Comparison of ENCODE assay signal across 26 cellular contexts in the genomic region with DNA sequence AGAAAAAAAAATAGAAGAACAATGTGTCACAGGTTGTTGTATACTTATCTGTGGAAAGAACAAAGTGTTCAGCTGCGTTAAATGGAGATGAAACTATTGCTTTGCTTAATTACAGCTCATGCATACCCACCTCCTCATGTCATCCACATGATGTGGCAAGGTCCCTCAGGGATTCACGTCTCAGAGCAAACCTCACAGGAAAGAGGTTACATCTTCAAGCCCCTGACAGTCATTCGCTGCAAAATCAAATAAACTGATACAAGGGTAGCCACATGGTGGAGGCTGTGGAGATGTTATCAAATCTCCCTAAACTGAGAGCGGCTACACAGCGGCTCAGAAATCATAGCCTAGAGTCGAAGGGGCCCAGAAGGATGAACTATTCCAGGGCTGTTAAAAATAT. TPM values are rescaled to one million over a fixed set of nuclear protein-coding genes. Genes with fewer than 3 reads are reported as not detected.
DNase-seq lines count a peak whose midpoint lies in the region; ATAC-seq, FAIRE-seq and TF ChIP-seq lines count a peak whose summit lies in the region.
"Had no signal": no experiment of that assay in that cellular context is flagged by ENCODE, and none has a peak within 500 bp of the region (broad histone marks: within the 10 kb centered on the region; RNA-seq: fewer than 3 reads in every experiment).

No MANE protein-coding gene starts in this region.

- H3K9me3 ChIP-seq in testis: no peaks in the 10 kb centered on the region
- no peaks in the 10 kb centered on the region for H3K9me3 ChIP-seq in spleen
- H3K9me3 ChIP-seq: ascending aorta, colonic mucosa, HAP-1, sigmoid colon, tibial nerve had no signal

- H3K36me3 ChIP-seq in testis (ENCODE audit: low read depth, missing control alignments) (no peaks in the 10 kb centered on the region), spleen (no peaks in the 10 kb centered on the region)
- H3K36me3 ChIP-seq: ascending aorta, colonic mucosa, HAP-1, sigmoid colon, tibial nerve had no signal

- intact Hi-C loops in left ventricle myocardium superior (cut with micrococcal nuclease): no loop called here
- intact Hi-C loops in left cardiac atrium (cut with DNase I): loop anchor here in 1 of 2 donors (5.0 to 10.0 kb wide), 2 partner anchors 51 to 66 kb away; no protein-coding TSS in a partner anchor
- intact Hi-C loops in testis (cut with DNase I; ENCODE audit: low total_unique reads): no loop called here
- intact Hi-C loops in spleen (cut with DNase I; ENCODE audit: low total_unique reads): no loop called here

- H3K27ac ChIP-seq in testis: peak overlapping the region; percentile 57 to 69
- H3K27ac ChIP-seq in spleen: no peak overlapping the region
- H3K27ac ChIP-seq: ascending aorta, colonic mucosa, epithelial cell of prostate, HL-60, parathyroid adenoma, sigmoid colon, tibial nerve had no signal

- peaks cover 38% of the 10 kb centered on the region for H3K4me1 ChIP-seq in testis
- peaks cover 0 to 5% (median 0%) of the 10 kb centered on the region in 6 donors for H3K4me1 ChIP-seq in spleen
- H3K4me1 ChIP-seq: ascending aorta, colonic mucosa, HAP-1, parathyroid adenoma had no signal

- H3K4me3 ChIP-seq in testis (no peak overlapping the region), spleen (no peak overlapping the region)
- H3K4me3 ChIP-seq: ascending aorta, colonic mucosa, HAP-1, sigmoid colon, tibial nerve had no signal

- peak; percentile 17 for ATAC-seq in left ventricle myocardium superior
- ATAC-seq in left cardiac atrium: no peak

- no peak for TF ChIP-seq CTCF in testis (IDR thresholded peaks at IDR 0.05)
- TF ChIP-seq CTCF in spleen (IDR thresholded peaks at IDR 0.05 in 8 of 11, conservative IDR thresholded peaks at IDR 0.05 in 3 of 11): no peak

- 35 to 56% methylated on average over 6 of the region's 6 CpGs for WGBS in testis, 2 donors
- 66 to 74% (median 71%) methylated on average over 6 of the region's 6 CpGs for WGBS in spleen, 5 donors

- no peaks in the 10 kb centered on the region for H3K27me3 ChIP-seq in testis
- H3K27me3 ChIP-seq in spleen (replicated peaks in 1 of 7): peaks cover 0 to 8% (median 0%) of the 10 kb centered on the region in 7 donors
- H3K27me3 ChIP-seq: ascending aorta, colonic mucosa, sigmoid colon, tibial nerve had no signal

- no peak for DNase-seq in left ventricle myocardium superior
- DNase-seq in left cardiac atrium: no peak
- peak; percentile 72 for DNase-seq in NCI-H2171 treated with DMSO at 0.1 percent for 48 hours (lab: John Stamatoyannopoulos, UW)
- peak; percentile 52 for DNase-seq in germinal center (ENCODE audit: low spot score)
- no peak for DNase-seq in testis
- no peak for DNase-seq in HT-29 (ENCODE audit: low spot score)
- no peak for DNase-seq in HTR-8/SVneo (ENCODE audit: insufficient read length, low spot score)
- no peak for DNase-seq in spleen
- DNase-seq: ACHN; activated CD4-positive, alpha-beta T cell treated with anti-CD3 and anti-CD28 coated beads, Interleukin-2, amount 50 U/mL, for 1 hour; activated gamma-delta T cell; activated naive CD8-positive, alpha-beta T cell treated with anti-CD3 and anti-CD28 coated beads for 36 hours; activated T-cell treated with anti-CD3 and anti-CD28 coated beads, Interleukin-2, amount 50 U/mL, for 24 hours; colonic mucosa; DMS 273 treated with DMSO at 0.1 percent for 48 hours; effector CD8-positive, alpha-beta T cell; mesendoderm; NCI-H524 treated with DMSO at 0.1 percent for 48 hours; sigmoid colon; stimulated activated CD4-positive, alpha-beta T cell treated with anti-CD3 and anti-CD28 coated beads, Interleukin-4, amount 100 ng/mL, for 24 hours had no signal

- FAIRE-seq in HTR-8/SVneo (lab: Jason Lieb, UNC): no peak

- TF ChIP-seq POLR2A in testis (IDR thresholded peaks at IDR 0.05) (no peak), spleen (IDR thresholded peaks at IDR 0.05) (no peak)

RNA-seq across cellular contexts. Expression of gene GINS3, which starts 21.1 kb away (rescaled TPM):
- total RNA-seq in left ventricle myocardium superior (6.5 TPM), left cardiac atrium (1 to 10 TPM; 5.0 to 5.6 TPM), testis (10 to 100 TPM; 16.1 to 16.7 TPM), spleen (1 to 10 TPM; 5.3 to 9.4 (median 7.2) TPM)
- polyA plus RNA-seq in testis (ENCODE audit: insufficient read depth, low read depth, low replicate concordance) (19.0 TPM), spleen (1 to 10 TPM; 3.3 to 6.7 (median 5.9) TPM)
- total RNA-seq in HT-29 (2014; rRNA removed; shearing (Covaris generic)): 9.9 and 11.9 TPM in 2 replicates

Comparison
In these comparisons a context has a peak if more than half of its experiments do, and no peak if none do; other contexts are left out.
1. DNase-seq: peak in NCI-H2171 treated with DMSO at 0.1 percent for 48 hours (single experiment) and germinal center (single experiment); none in left ventricle myocardium superior (single experiment), left cardiac atrium (single experiment), testis (single experiment), HT-29 (single experiment), HTR-8/SVneo (single experiment) and spleen (single experiment).
2. H3K27ac ChIP-seq: peak in testis (2 of 2); none in spleen (0 of 8).